ENCODE assay signal across 8 cellular contexts in the genomic region with DNA sequence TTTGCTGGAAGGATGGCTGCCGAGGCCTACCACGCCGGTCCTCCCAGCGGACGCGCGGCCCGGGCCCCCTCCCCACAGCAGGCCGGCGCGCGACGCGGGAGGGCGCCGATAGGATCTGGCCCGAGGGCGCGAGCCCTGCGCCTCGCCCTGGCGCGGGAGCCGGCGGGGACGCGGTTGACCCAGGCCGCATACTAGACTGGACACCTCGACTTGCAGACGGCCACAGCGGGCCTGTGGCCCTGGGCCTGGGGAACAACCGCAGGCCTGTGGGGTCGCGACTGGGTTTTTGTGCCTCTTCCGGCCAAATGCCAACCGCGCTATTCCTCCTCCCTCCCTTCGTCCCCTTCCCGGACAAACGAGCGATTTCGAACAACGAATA. TPM values are rescaled to one million over a fixed set of nuclear protein-coding genes. Genes with fewer than 3 reads are reported as not detected.
DNase-seq lines count a peak whose midpoint lies in the region; ATAC-seq and TF ChIP-seq lines count a peak whose summit lies in the region.

No MANE protein-coding gene starts in this region.

- no peak overlapping the region for H3K27ac Mint-ChIP-seq in activated T-cell treated with anti-CD3 and anti-CD28 coated beads, Interleukin-2, amount 50 U/mL, for 72 hours
- peak overlapping the region; percentile 79 for H3K27ac Mint-ChIP-seq in mesothelial cell of epicardium

- H3K4me3 ChIP-seq in dorsolateral prefrontal cortex, result peak overlapping the region; percentile 14 to 81 (median 60)
- peak overlapping the region; percentile 19 for H3K4me3 ChIP-seq in urinary bladder (ENCODE audit: low read depth, low read length)
- no peak overlapping the region for H3K4me3 ChIP-seq in BE2C (ENCODE audit: low read depth, low read length)

- H3K4me3 Mint-ChIP-seq in activated T-cell treated with anti-CD3 and anti-CD28 coated beads, Interleukin-2, amount 50 U/mL, for 72 hours, result peak overlapping the region; percentile 70 to 93
- peak overlapping the region; percentile 76 for H3K4me3 Mint-ChIP-seq in mesothelial cell of epicardium

- DNase-seq in activated T-cell treated with anti-CD3 and anti-CD28 coated beads, Interleukin-2, amount 50 U/mL, for 72 hours, result no peak
- no peak for DNase-seq in activated T-cell treated with anti-CD3 and anti-CD28 coated beads, Interleukin-2, amount 50 U/mL, for 48 hours
- DNase-seq in dorsolateral prefrontal cortex (peak in 5 of 10 donors; percentile 24 to 63 (median 44)), mesothelial cell of epicardium (ENCODE audit: low spot score in 2 of 2, unreplicated experiment in 2 of 2) (peak in 1 of 2 experiments; percentile 46), BE2C (no peak)
- no peak for DNase-seq in activated CD8-positive, alpha-beta memory T cell treated with anti-CD3 and anti-CD28 coated beads, Interleukin-2, amount 50 U/mL, for 4 hours
- DNase-seq in activated CD4-positive, alpha-beta T cell treated with anti-CD3 and anti-CD28 coated beads for 4 hours, result no peak

- ATAC-seq in activated T-cell treated with anti-CD3 and anti-CD28 coated beads, Interleukin-2, amount 50 U/mL, for 72 hours (replicated peaks in 1 of 2), result peak; percentile 20 to 26

- H3K36me3 ChIP-seq in urinary bladder (ENCODE audit: insufficient read depth), result no peaks in the 10 kb centered on the region
- no peaks in the 10 kb centered on the region for H3K36me3 ChIP-seq in BE2C

- H3K27me3 Mint-ChIP-seq in activated T-cell treated with anti-CD3 and anti-CD28 coated beads, Interleukin-2, amount 50 U/mL, for 72 hours (ENCODE audit: low read depth), result peaks cover 57% of the 10 kb centered on the region
- peaks cover 73% of the 10 kb centered on the region for H3K27me3 Mint-ChIP-seq in mesothelial cell of epicardium (ENCODE audit: low read depth)

- TF ChIP-seq CTCF in dorsolateral prefrontal cortex (IDR thresholded peaks at IDR 0.05 in 54 of 56, conservative IDR thresholded peaks at IDR 0.05 in 2 of 56; ENCODE audit: low read depth in 1 of 56, partially characterized antibody in 56 of 56) (no peak), mesothelial cell of epicardium (IDR thresholded peaks at IDR 0.05; ENCODE audit: unreplicated experiment) (no peak), BE2C (IDR thresholded peaks at IDR 0.05; ENCODE audit: low read depth, low read length) (no peak)

- H3K36me3 Mint-ChIP-seq in activated T-cell treated with anti-CD3 and anti-CD28 coated beads, Interleukin-2, amount 50 U/mL, for 72 hours (ENCODE audit: insufficient read depth in 2 of 2), result no peaks in the 10 kb centered on the region
- no peaks in the 10 kb centered on the region for H3K36me3 Mint-ChIP-seq in mesothelial cell of epicardium

- peaks cover 16% of the 10 kb centered on the region for H3K4me1 Mint-ChIP-seq in activated T-cell treated with anti-CD3 and anti-CD28 coated beads, Interleukin-2, amount 50 U/mL, for 72 hours (ENCODE audit: low read depth)
- peaks cover 26% of the 10 kb centered on the region for H3K4me1 Mint-ChIP-seq in mesothelial cell of epicardium

- intact Hi-C loops in dorsolateral prefrontal cortex (cut with DNase I), result loop anchor here (1.0 to 5.0 kb wide), 4 partner anchors 138 to 194 kb away; a partner anchor contains a TSS

- no peaks in the 10 kb centered on the region for H3K9me3 Mint-ChIP-seq in activated T-cell treated with anti-CD3 and anti-CD28 coated beads, Interleukin-2, amount 50 U/mL, for 72 hours
- no peaks in the 10 kb centered on the region for H3K9me3 Mint-ChIP-seq in mesothelial cell of epicardium

- WGBS in urinary bladder, result under 1% methylated on average over 43 of the region's 43 CpGs

- H3K27ac ChIP-seq in dorsolateral prefrontal cortex (peak overlapping the region in 58 of 59 donors; percentile 34 to 94 (median 86)), urinary bladder (ENCODE audit: low read depth) (no peak overlapping the region)

- H3K27me3 ChIP-seq in dorsolateral prefrontal cortex, result peaks cover 0 to 85% (median 54%) of the 10 kb centered on the region in 45 donors
- peaks cover 52% of the 10 kb centered on the region for H3K27me3 ChIP-seq in BE2C

- H3K4me1 ChIP-seq in urinary bladder (ENCODE audit: insufficient read depth) (peaks cover 3% of the 10 kb centered on the region), BE2C (no peaks in the 10 kb centered on the region)

- no peaks in the 10 kb centered on the region; the same call in 1 of the 2 replicates for H3K9me3 ChIP-seq in BE2C

RNA-seq across cellular contexts. Expression of a gene that starts 2.5 kb away (rescaled TPM):
- total RNA-seq in activated T-cell treated with anti-CD3 and anti-CD28 coated beads, Interleukin-2, amount 50 U/mL, for 72 hours, result under 1 TPM in 1 of 2 donors, not detected in 1; 0.10 TPM
- total RNA-seq in dorsolateral prefrontal cortex (1 to 10 TPM in 97 of 120 experiments, under 1 TPM in 23; 0.25 to 5.9 (median 1.7) TPM), mesothelial cell of epicardium (1.6 to 2.0 TPM (median 1.9 TPM) in 3 replicates), urinary bladder (not detected)
- not detected for polyA plus RNA-seq in urinary bladder
- not detected for polyA plus RNA-seq in BE2C (2012; ENCODE audit: insufficient read depth, insufficient read length, low read depth)
